Comparison of ENCODE assay signal across 15 cellular contexts in the genomic region with DNA sequence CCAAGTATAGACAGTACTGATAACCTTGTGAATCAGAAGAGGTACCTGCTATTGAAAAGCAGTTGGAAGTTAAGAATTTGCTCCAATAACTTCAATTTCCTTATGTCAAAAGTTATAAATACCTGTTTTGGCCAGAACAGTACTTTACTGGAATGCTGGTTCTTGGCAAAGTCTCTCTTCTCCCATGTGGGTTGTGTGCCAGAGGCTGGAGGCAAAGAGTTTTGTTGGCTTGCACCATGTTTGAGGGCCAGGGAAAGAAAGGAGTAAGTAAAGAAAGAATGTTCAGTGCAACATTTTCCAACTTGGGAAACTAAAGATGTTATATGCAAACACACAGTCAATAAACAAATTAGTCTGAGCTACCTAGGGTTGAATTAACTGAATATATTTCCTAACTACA.
"Had no signal": no experiment of that assay in that cellular context is flagged by ENCODE, and none has a peak within 500 bp of the region (broad histone marks: within the 10 kb centered on the region; RNA-seq: fewer than 3 reads in every experiment).

No MANE protein-coding gene starts in this region.

- DNase-seq: activated CD4-positive, alpha-beta T cell treated with anti-CD3 and anti-CD28 coated beads for 1 hour; activated CD4-positive, alpha-beta T cell treated with anti-CD3 and anti-CD28 coated beads, Interleukin-2, amount 50 U/mL, for 4 hours; activated CD8-positive, alpha-beta memory T cell treated with anti-CD3 and anti-CD28 coated beads, Interleukin-2, amount 10 ng/mL, durations not matched to agents 7 days and 5 days; activated effector memory CD4-positive, alpha-beta T cell treated with anti-CD3 and anti-CD28 coated beads, Interleukin-2, amount 50 U/mL, for 16 hours; activated T-cell treated with anti-CD3 and anti-CD28 coated beads, Interleukin-2, amount 50 U/mL, for 24 hours; left ventricle myocardium inferior; mesendoderm; natural killer cell; retina; T-helper 1 cell had no signal

- H3K36me3 Mint-ChIP-seq: activated CD8-positive, alpha-beta memory T cell treated with anti-CD3 and anti-CD28 coated beads, Interleukin-2, amount 10 ng/mL, durations not matched to agents 7 days and 5 days; activated naive CD4-positive, alpha-beta T cell treated with anti-CD3 and anti-CD28 coated beads, Interleukin-2, amount 50 U/mL, for 24 hours; natural killer cell; stimulated activated effector memory CD8-positive, alpha-beta T cell treated with anti-CD3 and anti-CD28 coated beads, Interleukin-12 subunit alpha, Interleukin-12 subunit beta, amount 100 ng/mL, for 72 hours had no signal

- H3K27me3 ChIP-seq: neutrophil, thyroid gland had no signal

- ATAC-seq: activated CD8-positive, alpha-beta memory T cell treated with anti-CD3 and anti-CD28 coated beads, Interleukin-2, amount 10 ng/mL, durations not matched to agents 7 days and 5 days; esophagus mucosa; natural killer cell; stimulated activated effector memory CD8-positive, alpha-beta T cell treated with anti-CD3 and anti-CD28 coated beads, Interleukin-12 subunit alpha, Interleukin-12 subunit beta, amount 100 ng/mL, for 72 hours had no signal

- H3K27ac Mint-ChIP-seq: activated CD8-positive, alpha-beta memory T cell treated with anti-CD3 and anti-CD28 coated beads, Interleukin-2, amount 10 ng/mL, durations not matched to agents 7 days and 5 days; activated naive CD4-positive, alpha-beta T cell treated with anti-CD3 and anti-CD28 coated beads, Interleukin-2, amount 50 U/mL, for 24 hours; activated T-cell treated with anti-CD3 and anti-CD28 coated beads, Interleukin-2, amount 50 U/mL, for 24 hours; natural killer cell; stimulated activated effector memory CD8-positive, alpha-beta T cell treated with anti-CD3 and anti-CD28 coated beads, Interleukin-12 subunit alpha, Interleukin-12 subunit beta, amount 100 ng/mL, for 72 hours had no signal

- H3K9me3 ChIP-seq: left ventricle myocardium inferior, neutrophil, thyroid gland had no signal

- H3K36me3 ChIP-seq: neutrophil, thyroid gland had no signal

- H3K4me3 Mint-ChIP-seq: activated CD8-positive, alpha-beta memory T cell treated with anti-CD3 and anti-CD28 coated beads, Interleukin-2, amount 10 ng/mL, durations not matched to agents 7 days and 5 days; activated naive CD4-positive, alpha-beta T cell treated with anti-CD3 and anti-CD28 coated beads, Interleukin-2, amount 50 U/mL, for 24 hours; activated T-cell treated with anti-CD3 and anti-CD28 coated beads, Interleukin-2, amount 50 U/mL, for 24 hours; natural killer cell; stimulated activated effector memory CD8-positive, alpha-beta T cell treated with anti-CD3 and anti-CD28 coated beads, Interleukin-12 subunit alpha, Interleukin-12 subunit beta, amount 100 ng/mL, for 72 hours had no signal

- H3K4me1 Mint-ChIP-seq: activated naive CD4-positive, alpha-beta T cell treated with anti-CD3 and anti-CD28 coated beads, Interleukin-2, amount 50 U/mL, for 24 hours; natural killer cell; stimulated activated effector memory CD8-positive, alpha-beta T cell treated with anti-CD3 and anti-CD28 coated beads, Interleukin-12 subunit alpha, Interleukin-12 subunit beta, amount 100 ng/mL, for 72 hours had no signal

- H3K4me3 ChIP-seq: left ventricle myocardium inferior, thyroid gland had no signal

- H3K4me1 ChIP-seq: left ventricle myocardium inferior, thyroid gland had no signal

- H3K9me3 Mint-ChIP-seq: activated naive CD4-positive, alpha-beta T cell treated with anti-CD3 and anti-CD28 coated beads, Interleukin-2, amount 50 U/mL, for 24 hours; activated T-cell treated with anti-CD3 and anti-CD28 coated beads, Interleukin-2, amount 50 U/mL, for 24 hours; natural killer cell; stimulated activated effector memory CD8-positive, alpha-beta T cell treated with anti-CD3 and anti-CD28 coated beads, Interleukin-12 subunit alpha, Interleukin-12 subunit beta, amount 100 ng/mL, for 72 hours had no signal
